ENCODE assay signal across 1 cellular context in genomic region chr17:70905796-70906195, GRCh38.
TF ChIP-seq lines count a peak whose summit lies in the region.

No MANE protein-coding gene starts in this region.

TF ChIP-seq in WTC11, 78 proteins besides CTCF, POLR2A, EP300 and RAD21 (continued from another document):
- no peak for TF ChIP-seq ATF2 (CRISPR knock-in tag; IDR thresholded peaks at IDR 0.05; ENCODE audit: borderline replicate concordance, low read depth)
- TF ChIP-seq TEAD4 (CRISPR knock-in tag; IDR thresholded peaks at IDR 0.05): no peak
- TF ChIP-seq JUN (CRISPR knock-in tag; IDR thresholded peaks at IDR 0.05): no peak
- TF ChIP-seq MLX (CRISPR knock-in tag; IDR thresholded peaks at IDR 0.05): no peak
- no peak for TF ChIP-seq ZNF532 (CRISPR knock-in tag; IDR thresholded peaks at IDR 0.05; ENCODE audit: borderline replicate concordance)
- TF ChIP-seq HMGXB4 (CRISPR knock-in tag; IDR thresholded peaks at IDR 0.05): no peak
- no peak for TF ChIP-seq ERG (CRISPR knock-in tag; IDR thresholded peaks at IDR 0.05)
- no peak for TF ChIP-seq TP53 (CRISPR knock-in tag; IDR thresholded peaks at IDR 0.05)
- TF ChIP-seq ZBTB21 (CRISPR knock-in tag; IDR thresholded peaks at IDR 0.05; ENCODE audit: borderline replicate concordance): no peak
- no peak for TF ChIP-seq ZNF263 (CRISPR knock-in tag; IDR thresholded peaks at IDR 0.05; ENCODE audit: low read depth)
- TF ChIP-seq IRF1 (CRISPR knock-in tag; IDR thresholded peaks at IDR 0.05): no peak
- no peak for TF ChIP-seq ZNF416 (CRISPR knock-in tag; IDR thresholded peaks at IDR 0.05)
TF ChIP-seq in WTC11: peak in this region for 0.
